Comparison of ENCODE assay signal across 2 cellular contexts in the genomic region with DNA sequence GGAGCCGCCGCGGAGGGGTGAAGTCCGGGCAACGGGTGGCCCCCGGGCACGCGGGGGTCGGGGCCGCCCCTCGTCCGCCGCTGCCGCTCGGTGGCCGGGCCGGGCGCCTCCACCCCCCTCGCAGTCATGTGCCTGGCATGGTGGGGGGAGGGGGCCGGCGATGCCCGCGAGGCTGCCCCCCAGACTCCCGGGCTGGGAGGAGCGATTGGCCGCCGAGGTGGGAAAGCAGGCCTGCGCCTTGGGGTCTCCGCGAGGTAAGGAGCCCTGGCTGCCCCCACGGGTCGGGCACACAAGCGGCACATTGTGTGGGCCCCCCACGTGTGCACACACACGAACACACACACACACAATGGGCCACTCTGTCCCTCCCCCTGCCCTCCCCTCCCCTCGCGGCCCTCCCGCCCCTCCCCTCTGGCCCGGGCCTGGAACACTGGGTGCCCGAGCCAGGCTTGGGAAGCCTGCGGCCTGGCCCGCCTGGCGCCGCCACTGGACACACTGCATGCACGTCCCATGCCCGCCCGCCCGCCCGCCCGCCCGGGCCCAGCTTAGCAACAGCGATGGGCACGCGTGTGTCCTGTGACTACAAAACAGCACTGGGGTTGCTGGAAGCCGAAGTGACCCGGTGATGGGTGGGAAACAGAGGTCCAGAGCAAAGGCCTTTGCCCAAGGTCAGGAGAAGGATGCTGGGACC.
A peak's percentile ranks its signal among the peaks of the same experiment; 100 is the strongest.
TF ChIP-seq lines count a peak whose summit lies in the region.

No MANE protein-coding gene starts in this region.

TF ChIP-seq in SK-N-SH, 30 proteins besides CTCF, POLR2A, EP300 and RAD21:
- no peak for TF ChIP-seq MEF2A (IDR thresholded peaks at IDR 0.05; ENCODE audit: borderline replicate concordance, low read depth)
- TF ChIP-seq, protein P1, sequence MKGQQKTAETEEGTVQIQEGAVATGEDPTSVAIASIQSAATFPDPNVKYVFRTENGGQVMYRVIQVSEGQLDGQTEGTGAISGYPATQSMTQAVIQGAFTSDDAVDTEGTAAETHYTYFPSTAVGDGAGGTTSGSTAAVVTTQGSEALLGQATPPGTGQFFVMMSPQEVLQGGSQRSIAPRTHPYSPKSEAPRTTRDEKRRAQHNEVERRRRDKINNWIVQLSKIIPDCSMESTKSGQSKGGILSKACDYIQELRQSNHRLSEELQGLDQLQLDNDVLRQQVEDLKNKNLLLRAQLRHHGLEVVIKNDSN (IDR thresholded peaks at IDR 0.05; ENCODE audit: borderline replicate concordance, low read depth): peak; percentile 43; the same call in 1 of the 2 replicates
TF ChIP-seq in SK-N-SH: peak in this region for 1.

TF ChIP-seq in GM12891, 5 proteins besides CTCF, POLR2A, EP300 and RAD21:
- TF ChIP-seq POLR2AphosphoS5 (IDR thresholded peaks at IDR 0.05; ENCODE audit: low read depth, low read length) (no peak), TAF1 (IDR thresholded peaks at IDR 0.05; ENCODE audit: low read depth, low read length) (no peak), PAX5 (IDR thresholded peaks at IDR 0.05; ENCODE audit: insufficient read depth, low read length, severe bottlenecking) (no peak), SPI1 (IDR thresholded peaks at IDR 0.05; ENCODE audit: low read depth, low read length) (no peak), POU2F2 (IDR thresholded peaks at IDR 0.05; ENCODE audit: low read depth, low read length) (no peak)
